In the genomic region with DNA sequence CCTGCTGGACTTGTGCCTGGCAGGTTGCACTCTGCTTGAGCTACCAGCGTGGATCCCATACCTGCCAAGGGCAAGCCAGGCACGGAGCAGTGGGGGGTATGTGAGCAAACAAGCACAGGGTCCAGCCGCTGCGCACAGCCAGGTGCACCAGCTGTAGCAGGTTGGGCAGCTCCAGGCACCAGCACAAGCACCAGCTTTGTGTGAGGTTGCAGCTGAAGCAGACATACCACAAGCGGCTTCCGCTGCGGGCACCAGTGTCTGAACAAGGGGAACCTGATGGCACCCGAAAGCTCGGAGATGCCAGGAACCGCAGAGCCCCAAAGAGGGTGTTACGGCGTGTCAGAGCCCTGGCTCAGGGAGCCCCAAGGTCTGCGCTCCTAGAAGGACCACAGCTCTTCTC, we compare ENCODE assay signal across 26 cellular contexts.
DNase-seq lines count a peak whose midpoint lies in the region; ATAC-seq, FAIRE-seq and TF ChIP-seq lines count a peak whose summit lies in the region.
"Had no signal": no experiment of that assay in that cellular context is flagged by ENCODE, and none has a peak within 500 bp of the region (broad histone marks: within the 10 kb centered on the region; RNA-seq: fewer than 3 reads in every experiment).

No MANE protein-coding gene starts in this region.

- H3K4me3 ChIP-seq in right atrium auricular region, result no peak overlapping the region
- H3K4me3 ChIP-seq in H1 (ENCODE audit: extremely low read depth in 1 of 4, insufficient read depth in 2 of 4, low read depth in 3 of 4, low read length in 4 of 4), result no peak overlapping the region
- no peak overlapping the region for H3K4me3 ChIP-seq in breast epithelium
- H3K4me3 ChIP-seq: cardiac muscle cell, coronary artery, SK-N-MC, skin epidermis, thoracic aorta had no signal

- H3K23me2 ChIP-seq in H1 (ENCODE audit: low read depth, low read length), result no peaks in the 10 kb centered on the region

- no peak overlapping the region for H3K4me3 Mint-ChIP-seq in stimulated activated naive CD8-positive, alpha-beta T cell treated with anti-CD3 and anti-CD28 coated beads, Interleukin-15, amount 100 ng/mL, for 72 hours
- H3K4me3 Mint-ChIP-seq: activated CD8-positive, alpha-beta T cell treated with anti-CD3 and anti-CD28 coated beads for 36 hours; activated naive CD8-positive, alpha-beta T cell treated with anti-CD3 and anti-CD28 coated beads for 36 hours; B cell; effector memory CD8-positive, alpha-beta T cell; natural killer cell had no signal

- no peak overlapping the region for H3K27ac ChIP-seq in right atrium auricular region
- H3K27ac ChIP-seq in H1 (ENCODE audit: low read depth, low read length), result no peak overlapping the region
- no peak overlapping the region for H3K27ac ChIP-seq in breast epithelium
- H3K27ac ChIP-seq: cardiac muscle cell, coronary artery, HL-60, SK-N-MC, skin epidermis, thoracic aorta had no signal

- H2BK5ac ChIP-seq in H1 (ENCODE audit: low read depth, low read length), result no peak overlapping the region

- H3K27ac Mint-ChIP-seq in stimulated activated naive CD8-positive, alpha-beta T cell treated with anti-CD3 and anti-CD28 coated beads, Interleukin-15, amount 100 ng/mL, for 72 hours, result no peak overlapping the region
- H3K27ac Mint-ChIP-seq: activated CD8-positive, alpha-beta T cell treated with anti-CD3 and anti-CD28 coated beads for 36 hours; activated naive CD8-positive, alpha-beta T cell treated with anti-CD3 and anti-CD28 coated beads for 36 hours; B cell; effector memory CD8-positive, alpha-beta T cell; natural killer cell had no signal

- no peaks in the 10 kb centered on the region for H3K79me2 ChIP-seq in H1 (ENCODE audit: control insufficient read depth in 1 of 2, insufficient read depth in 2 of 2, low read length in 2 of 2)

- no peaks in the 10 kb centered on the region for H3K36me3 ChIP-seq in right atrium auricular region
- H3K36me3 ChIP-seq in H1 (ENCODE audit: control insufficient read depth in 2 of 4, insufficient read depth in 4 of 4, low read length in 3 of 4), result no peaks in the 10 kb centered on the region
- H3K36me3 ChIP-seq in breast epithelium, result no peaks in the 10 kb centered on the region
- H3K36me3 ChIP-seq: cardiac muscle cell, thoracic aorta had no signal

- 88% methylated on average over 11 of the region's 13 CpGs; no CpG with 5 or more reads in 1 of the 2 experiments for WGBS in H1 (ENCODE audit: extremely low coverage in 1 of 2, insufficient coverage in 1 of 2, insufficient read length in 1 of 2, insufficient replicate concordance in 2 of 2, low coverage in 1 of 2, low lambda C conversion rate in 2 of 2, missing lambda C conversion rate in 1 of 2), 2 experiments

- H3K4me1 ChIP-seq in right atrium auricular region, result no peaks in the 10 kb centered on the region
- H3K4me1 ChIP-seq in H1 (replicated peaks in 1 of 4; ENCODE audit: control insufficient read depth in 3 of 4, insufficient read depth in 4 of 4, low read length in 3 of 4), result no peaks in the 10 kb centered on the region
- no peaks in the 10 kb centered on the region for H3K4me1 ChIP-seq in breast epithelium

- H2BK12ac ChIP-seq in H1 (ENCODE audit: low read depth, low read length), result no peak overlapping the region

- FAIRE-seq in H1 (lab: Jason Lieb, UNC), result no peak
- FAIRE-seq: keratinocyte, TTC549 had no signal

- no peak for TF ChIP-seq POLR2A in H1 (IDR thresholded peaks at IDR 0.05; ENCODE audit: control extremely low read depth in 1 of 2, low read depth in 2 of 2, low read length in 2 of 2)
- TF ChIP-seq POLR2A in breast epithelium (IDR thresholded peaks at IDR 0.05), result no peak

- no peak for TF ChIP-seq EP300 in H1 (IDR thresholded peaks at IDR 0.05; ENCODE audit: borderline replicate concordance in 1 of 2, low read depth in 2 of 2, low read length in 2 of 2)

- H2AFZ ChIP-seq in H1 (ENCODE audit: low read length), result no peak overlapping the region

- no peak overlapping the region for H2BK20ac ChIP-seq in H1 (ENCODE audit: low read length)

- H3K4me1 Mint-ChIP-seq in stimulated activated naive CD8-positive, alpha-beta T cell treated with anti-CD3 and anti-CD28 coated beads, Interleukin-15, amount 100 ng/mL, for 72 hours, result no peaks in the 10 kb centered on the region
- H3K4me1 Mint-ChIP-seq: activated naive CD8-positive, alpha-beta T cell treated with anti-CD3 and anti-CD28 coated beads for 36 hours; B cell; natural killer cell had no signal

- DNase-seq in Right ventricle myocardium inferior (ENCODE audit: missing footprints), result peak; percentile 64
- no peak for DNase-seq in right atrium auricular region (ENCODE audit: low spot score)
- DNase-seq in NCI-H345 treated with DMSO at 0.1 percent for 48 hours (lab: John Stamatoyannopoulos, UW; ENCODE audit: unreplicated experiment), result peak; percentile 78
- no peak for DNase-seq in H1 (ENCODE audit: low read depth in 1 of 2, low spot score in 2 of 2)
- no peak for DNase-seq in breast epithelium (ENCODE audit: low spot score in 2 of 2)
- DNase-seq in activated CD4-positive, alpha-beta T cell treated with anti-CD3 and anti-CD28 coated beads for 48 hours, result no peak
- DNase-seq in stimulated activated naive CD8-positive, alpha-beta T cell treated with anti-CD3 and anti-CD28 coated beads, Interleukin-15, amount 100 ng/mL, for 72 hours, result no peak
- DNase-seq: activated CD8-positive, alpha-beta T cell treated with anti-CD3 and anti-CD28 coated beads for 36 hours; activated naive CD8-positive, alpha-beta T cell treated with anti-CD3 and anti-CD28 coated beads for 36 hours; effector memory CD8-positive, alpha-beta T cell; erythroblast; natural killer cell; NCI-H1930; stimulated activated naive CD8-positive, alpha-beta T cell treated with anti-CD3 and anti-CD28 coated beads, Interleukin-15, Interleukin-2, amounts not matched to agents 100 U/mL and 50 U/mL, for 24 hours had no signal

- no peak overlapping the region for H3K14ac ChIP-seq in H1 (ENCODE audit: insufficient read length)

- H4K91ac ChIP-seq in H1 (replicated peaks; ENCODE audit: insufficient read length, low read length), result no peak overlapping the region

- peaks cover 10 to 25% of the 10 kb centered on the region in 2 donors for H3K9me3 Mint-ChIP-seq in stimulated activated naive CD8-positive, alpha-beta T cell treated with anti-CD3 and anti-CD28 coated beads, Interleukin-15, amount 100 ng/mL, for 72 hours

- H2AK5ac ChIP-seq in H1 (ENCODE audit: low read depth, low read length), result no peak overlapping the region

- intact Hi-C loops in Right ventricle myocardium inferior (cut with DNase I), result no loop called here
- intact Hi-C loops in breast epithelium (cut with DNase I; ENCODE audit: low total_unique reads), result no loop called here

- no peak overlapping the region for H3K56ac ChIP-seq in H1 (replicated peaks; ENCODE audit: insufficient read length, low read depth, low read length)

- no peaks in the 10 kb centered on the region for H3K79me1 ChIP-seq in H1 (ENCODE audit: low read depth, low read length)

- CTCF ChIA-PET in H1 (lab: Charles Lee; ENCODE audit: partially characterized antibody), result interaction anchor here (1.2 to 1.5 kb wide), 2 partner anchors 153 to 367 kb away, joined by 4 to 5 read pairs; no protein-coding TSS in a partner anchor

- no peaks in the 10 kb centered on the region for H3K27me3 ChIP-seq in right atrium auricular region
- no peaks in the 10 kb centered on the region for H3K27me3 ChIP-seq in H1 (replicated peaks in 1 of 4; ENCODE audit: control insufficient read depth in 3 of 4, extremely low read depth in 1 of 4, insufficient read depth in 3 of 4, low read length in 3 of 4)
- no peaks in the 10 kb centered on the region for H3K27me3 ChIP-seq in breast epithelium
- H3K27me3 ChIP-seq: cardiac muscle cell had no signal

- no peak overlapping the region for H4K5ac ChIP-seq in H1 (ENCODE audit: insufficient read length, low read depth, low read length)

- POLR2A ChIA-PET in H1 (lab: Charles Lee; ENCODE audit: partially characterized antibody), result no interaction called here

- H3K4ac ChIP-seq in H1 (replicated peaks; ENCODE audit: insufficient read length, low read depth, low read length), result no peak overlapping the region

- no peak overlapping the region for H3K23ac ChIP-seq in H1 (ENCODE audit: insufficient read length)

- ATAC-seq in Right ventricle myocardium inferior, result no peak
- ATAC-seq in HG02981 (IDR thresholded peaks at IDR 0.05; ENCODE audit: unreplicated experiment), result no peak
- no peak for ATAC-seq in stimulated activated naive CD8-positive, alpha-beta T cell treated with anti-CD3 and anti-CD28 coated beads, Interleukin-15, amount 100 ng/mL, for 72 hours
- ATAC-seq: activated CD4-positive, CD25-positive, alpha-beta regulatory T cell treated with anti-CD3 and anti-CD28 coated beads, Interleukin-2, amount 50 U/mL, for 24 hours; activated CD8-positive, alpha-beta T cell treated with anti-CD3 and anti-CD28 coated beads for 36 hours; effector memory CD8-positive, alpha-beta T cell; HCT116; natural killer cell; stimulated activated naive CD8-positive, alpha-beta T cell treated with anti-CD3 and anti-CD28 coated beads, Interleukin-15, Interleukin-2, amounts not matched to agents 100 U/mL and 50 U/mL, for 24 hours had no signal

- no peak overlapping the region for H3K9ac ChIP-seq in H1 (replicated peaks in 1 of 4; ENCODE audit: extremely low read depth in 1 of 4, low read depth in 3 of 4, low read length in 3 of 4)

- peaks cover 0 to 8% of the 10 kb centered on the region in 2 donors for H3K9me3 ChIP-seq in right atrium auricular region
- peaks cover 7 to 16% of the 10 kb centered on the region in 2 experiments for H3K9me3 ChIP-seq in H1 (ENCODE audit: insufficient read depth in 2 of 2, low read depth in 1 of 2, low read length in 1 of 2)
- peaks cover 0 to 5% of the 10 kb centered on the region in 2 donors for H3K9me3 ChIP-seq in breast epithelium
- H3K9me3 ChIP-seq: thoracic aorta had no signal

- no peak overlapping the region for H3K4me2 ChIP-seq in H1 (ENCODE audit: insufficient read depth in 1 of 2, low read depth in 2 of 2, low read length in 2 of 2)

- no peaks in the 10 kb centered on the region for H3K27me3 Mint-ChIP-seq in stimulated activated naive CD8-positive, alpha-beta T cell treated with anti-CD3 and anti-CD28 coated beads, Interleukin-15, amount 100 ng/mL, for 72 hours
- H3K27me3 Mint-ChIP-seq: activated CD8-positive, alpha-beta T cell treated with anti-CD3 and anti-CD28 coated beads for 36 hours; activated naive CD8-positive, alpha-beta T cell treated with anti-CD3 and anti-CD28 coated beads for 36 hours; B cell; effector memory CD8-positive, alpha-beta T cell had no signal

- no peak overlapping the region for H2BK120ac ChIP-seq in H1 (replicated peaks; ENCODE audit: low read depth, low read length)

- 0 out of 2 replicates have a peak overlapping the region, but pooled peaks have one; percentile 4 for H3K18ac ChIP-seq in H1 (ENCODE audit: extremely low read depth, low read length)

- TF ChIP-seq CTCF in right atrium auricular region (IDR thresholded peaks at IDR 0.05) (no peak), H1 (IDR thresholded peaks at IDR 0.05; ENCODE audit: control extremely low read depth in 1 of 3, insufficient read depth in 1 of 3, low read depth in 1 of 3, low read length in 3 of 3) (no peak), breast epithelium (IDR thresholded peaks at IDR 0.05) (no peak)

- H2BK15ac ChIP-seq in H1 (ENCODE audit: low read length), result peak overlapping the region; percentile 72; the same call in 1 of the 2 replicates

- no peak for TF ChIP-seq RAD21 in H1 (IDR thresholded peaks at IDR 0.05 in 1 of 2, conservative IDR thresholded peaks at IDR 0.05 in 1 of 2; ENCODE audit: low read depth in 2 of 2, low read length in 2 of 2)

- H4K20me1 ChIP-seq in H1 (replicated peaks in 1 of 2; ENCODE audit: control insufficient read depth in 1 of 2, insufficient read depth in 2 of 2, low read length in 2 of 2), result no peaks in the 10 kb centered on the region

- H4K8ac ChIP-seq in H1 (ENCODE audit: extremely low read depth, insufficient read depth, low read length), result no peak overlapping the region

Comparison
In these comparisons a context has a peak if more than half of its experiments do, and no peak if none do; other contexts are left out.
1. DNase-seq: peak in Right ventricle myocardium inferior (single experiment) and NCI-H345 treated with DMSO at 0.1 percent for 48 hours (single experiment); none in right atrium auricular region (single experiment), H1 (0 of 2), breast epithelium (0 of 2), activated CD4-positive, alpha-beta T cell treated with anti-CD3 and anti-CD28 coated beads for 48 hours (single experiment) and stimulated activated naive CD8-positive, alpha-beta T cell treated with anti-CD3 and anti-CD28 coated beads, Interleukin-15, amount 100 ng/mL, for 72 hours (0 of 2).